In the genomic region with DNA sequence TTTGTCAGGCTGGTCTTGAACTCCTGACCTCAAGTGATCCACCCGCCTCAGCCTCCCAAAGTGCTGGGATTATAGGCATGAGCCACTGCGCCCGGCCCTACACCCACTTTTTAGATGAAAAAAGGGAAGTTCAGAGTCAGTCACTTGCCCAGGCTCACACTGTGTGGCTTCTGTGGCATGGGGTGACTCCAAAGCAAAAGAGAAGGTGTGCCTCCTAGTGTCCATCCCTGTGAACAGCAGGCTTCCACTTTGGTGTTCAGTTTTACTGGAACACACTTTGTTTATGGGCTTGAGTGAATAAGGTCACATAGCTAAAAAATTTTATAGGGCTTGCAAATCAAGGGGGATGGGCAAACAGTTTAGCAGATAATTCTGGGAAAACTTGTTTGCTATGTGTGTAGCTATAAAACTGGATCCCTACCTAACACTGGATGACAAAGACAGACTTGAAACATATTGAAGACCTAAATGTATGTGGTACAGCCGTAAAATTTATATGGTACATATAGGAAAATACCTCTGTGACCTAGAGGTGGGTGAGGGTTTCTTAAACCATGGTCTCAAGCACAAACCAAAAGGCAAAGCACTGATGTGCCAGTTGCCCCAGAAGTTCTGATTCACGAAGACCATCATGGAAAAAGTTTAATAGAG, we compare ENCODE assay signal across 1 cellular context.
TF ChIP-seq lines count a peak whose summit lies in the region.

No MANE protein-coding gene starts in this region.

TF ChIP-seq in GM12878, 131 proteins besides CTCF, POLR2A, EP300 and RAD21 (continued from another document and continues in another):
- TF ChIP-seq, protein P1, sequence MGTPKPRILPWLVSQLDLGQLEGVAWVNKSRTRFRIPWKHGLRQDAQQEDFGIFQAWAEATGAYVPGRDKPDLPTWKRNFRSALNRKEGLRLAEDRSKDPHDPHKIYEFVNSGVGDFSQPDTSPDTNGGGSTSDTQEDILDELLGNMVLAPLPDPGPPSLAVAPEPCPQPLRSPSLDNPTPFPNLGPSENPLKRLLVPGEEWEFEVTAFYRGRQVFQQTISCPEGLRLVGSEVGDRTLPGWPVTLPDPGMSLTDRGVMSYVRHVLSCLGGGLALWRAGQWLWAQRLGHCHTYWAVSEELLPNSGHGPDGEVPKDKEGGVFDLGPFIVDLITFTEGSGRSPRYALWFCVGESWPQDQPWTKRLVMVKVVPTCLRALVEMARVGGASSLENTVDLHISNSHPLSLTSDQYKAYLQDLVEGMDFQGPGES (IDR thresholded peaks at IDR 0.05) = no peak
- TF ChIP-seq SMAD1 (IDR thresholded peaks at IDR 0.05; ENCODE audit: low read depth, partially characterized antibody) (no peak), CREM (IDR thresholded peaks at IDR 0.05; ENCODE audit: low read depth) (no peak), CHD2 (IDR thresholded peaks at IDR 0.05; ENCODE audit: borderline replicate concordance, low read depth, low read length) (no peak), YY1 (IDR thresholded peaks at IDR 0.05; ENCODE audit: low read depth, low read length) (0 out of 2 replicates have a peak, but pooled peaks have one; percentile 53), SMARCA5 (IDR thresholded peaks at IDR 0.05) (peak; percentile 93), NFXL1 (IDR thresholded peaks at IDR 0.05; ENCODE audit: borderline replicate concordance) (no peak), E2F8 (IDR thresholded peaks at IDR 0.05; ENCODE audit: low read depth, partially characterized antibody) (no peak), SIX5 (IDR thresholded peaks at IDR 0.05; ENCODE audit: low read depth, low read length, severe bottlenecking) (no peak), BCLAF1 (IDR thresholded peaks at IDR 0.05) (no peak), TCF12 (IDR thresholded peaks at IDR 0.05; ENCODE audit: low read depth, low read length) (no peak), FOXK2 (IDR thresholded peaks at IDR 0.05) (no peak), CEBPB (IDR thresholded peaks at IDR 0.05; ENCODE audit: borderline replicate concordance in 1 of 2, low read depth in 2 of 2, low read length in 2 of 2) (no peak), HDGF (IDR thresholded peaks at IDR 0.05) (no peak), ZNF217 (IDR thresholded peaks at IDR 0.05) (no peak), RELA (IDR thresholded peaks at IDR 0.05; ENCODE audit: borderline replicate concordance, partially characterized antibody) (no peak), MXI1 (IDR thresholded peaks at IDR 0.05; ENCODE audit: low read depth, low read length) (no peak), RFX5 (IDR thresholded peaks at IDR 0.05; ENCODE audit: low read depth, low read length) (no peak), MAX (IDR thresholded peaks at IDR 0.05; ENCODE audit: low read depth, low read length) (no peak), NRF1 (conservative IDR thresholded peaks at IDR 0.05; ENCODE audit: low read depth, low read length) (no peak), PAX5 (IDR thresholded peaks at IDR 0.05; ENCODE audit: borderline replicate concordance, low read depth, low read length) (0 out of 2 replicates have a peak, but pooled peaks have one; percentile 24), LARP7 (IDR thresholded peaks at IDR 0.05) (no peak), RUNX3 (IDR thresholded peaks at IDR 0.05; ENCODE audit: low read length) (peak; percentile 83), SP1 (IDR thresholded peaks at IDR 0.05; ENCODE audit: low read depth, low read length) (no peak), HCFC1 (IDR thresholded peaks at IDR 0.05; ENCODE audit: low read length) (no peak), NFYA (IDR thresholded peaks at IDR 0.05; ENCODE audit: borderline replicate concordance, low read depth, low read length) (no peak), DPF2 (IDR thresholded peaks at IDR 0.05) (peak; percentile 33; the same call in 1 of the 2 replicates), MYC (IDR thresholded peaks at IDR 0.05; ENCODE audit: insufficient read depth, insufficient read length, insufficient replicate concordance, low read length, severe bottlenecking) (no peak), EED (IDR thresholded peaks at IDR 0.05; ENCODE audit: low read depth) (no peak), TCF3 (IDR thresholded peaks at IDR 0.05; ENCODE audit: borderline replicate concordance, insufficient read depth, low read depth, low read length) (no peak), MLLT1 (IDR thresholded peaks at IDR 0.05) (peak; percentile 59; the same call in 1 of the 2 replicates), NR2F1 (conservative IDR thresholded peaks at IDR 0.05) (peak; percentile 52), PAX8 (IDR thresholded peaks at IDR 0.05) (no peak), SMC3 (IDR thresholded peaks at IDR 0.05; ENCODE audit: borderline replicate concordance, low read length) (peak; percentile 97), IRF4 (IDR thresholded peaks at IDR 0.05; ENCODE audit: low read depth, low read length) (peak; percentile 46; the same call in 1 of the 2 replicates)
- TF ChIP-seq, protein P2, sequence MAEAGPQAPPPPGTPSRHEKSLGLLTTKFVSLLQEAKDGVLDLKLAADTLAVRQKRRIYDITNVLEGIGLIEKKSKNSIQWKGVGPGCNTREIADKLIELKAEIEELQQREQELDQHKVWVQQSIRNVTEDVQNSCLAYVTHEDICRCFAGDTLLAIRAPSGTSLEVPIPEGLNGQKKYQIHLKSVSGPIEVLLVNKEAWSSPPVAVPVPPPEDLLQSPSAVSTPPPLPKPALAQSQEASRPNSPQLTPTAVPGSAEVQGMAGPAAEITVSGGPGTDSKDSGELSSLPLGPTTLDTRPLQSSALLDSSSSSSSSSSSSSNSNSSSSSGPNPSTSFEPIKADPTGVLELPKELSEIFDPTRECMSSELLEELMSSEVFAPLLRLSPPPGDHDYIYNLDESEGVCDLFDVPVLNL (IDR thresholded peaks at IDR 0.05; ENCODE audit: low read depth, low read length) = no peak
- TF ChIP-seq, protein P3, sequence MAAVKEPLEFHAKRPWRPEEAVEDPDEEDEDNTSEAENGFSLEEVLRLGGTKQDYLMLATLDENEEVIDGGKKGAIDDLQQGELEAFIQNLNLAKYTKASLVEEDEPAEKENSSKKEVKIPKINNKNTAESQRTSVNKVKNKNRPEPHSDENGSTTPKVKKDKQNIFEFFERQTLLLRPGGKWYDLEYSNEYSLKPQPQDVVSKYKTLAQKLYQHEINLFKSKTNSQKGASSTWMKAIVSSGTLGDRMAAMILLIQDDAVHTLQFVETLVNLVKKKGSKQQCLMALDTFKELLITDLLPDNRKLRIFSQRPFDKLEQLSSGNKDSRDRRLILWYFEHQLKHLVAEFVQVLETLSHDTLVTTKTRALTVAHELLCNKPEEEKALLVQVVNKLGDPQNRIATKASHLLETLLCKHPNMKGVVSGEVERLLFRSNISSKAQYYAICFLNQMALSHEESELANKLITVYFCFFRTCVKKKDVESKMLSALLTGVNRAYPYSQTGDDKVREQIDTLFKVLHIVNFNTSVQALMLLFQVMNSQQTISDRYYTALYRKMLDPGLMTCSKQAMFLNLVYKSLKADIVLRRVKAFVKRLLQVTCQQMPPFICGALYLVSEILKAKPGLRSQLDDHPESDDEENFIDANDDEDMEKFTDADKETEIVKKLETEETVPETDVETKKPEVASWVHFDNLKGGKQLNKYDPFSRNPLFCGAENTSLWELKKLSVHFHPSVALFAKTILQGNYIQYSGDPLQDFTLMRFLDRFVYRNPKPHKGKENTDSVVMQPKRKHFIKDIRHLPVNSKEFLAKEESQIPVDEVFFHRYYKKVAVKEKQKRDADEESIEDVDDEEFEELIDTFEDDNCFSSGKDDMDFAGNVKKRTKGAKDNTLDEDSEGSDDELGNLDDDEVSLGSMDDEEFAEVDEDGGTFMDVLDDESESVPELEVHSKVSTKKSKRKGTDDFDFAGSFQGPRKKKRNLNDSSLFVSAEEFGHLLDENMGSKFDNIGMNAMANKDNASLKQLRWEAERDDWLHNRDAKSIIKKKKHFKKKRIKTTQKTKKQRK (IDR thresholded peaks at IDR 0.05; ENCODE audit: low read depth, low read length) = no peak
- TF ChIP-seq, protein P4, sequence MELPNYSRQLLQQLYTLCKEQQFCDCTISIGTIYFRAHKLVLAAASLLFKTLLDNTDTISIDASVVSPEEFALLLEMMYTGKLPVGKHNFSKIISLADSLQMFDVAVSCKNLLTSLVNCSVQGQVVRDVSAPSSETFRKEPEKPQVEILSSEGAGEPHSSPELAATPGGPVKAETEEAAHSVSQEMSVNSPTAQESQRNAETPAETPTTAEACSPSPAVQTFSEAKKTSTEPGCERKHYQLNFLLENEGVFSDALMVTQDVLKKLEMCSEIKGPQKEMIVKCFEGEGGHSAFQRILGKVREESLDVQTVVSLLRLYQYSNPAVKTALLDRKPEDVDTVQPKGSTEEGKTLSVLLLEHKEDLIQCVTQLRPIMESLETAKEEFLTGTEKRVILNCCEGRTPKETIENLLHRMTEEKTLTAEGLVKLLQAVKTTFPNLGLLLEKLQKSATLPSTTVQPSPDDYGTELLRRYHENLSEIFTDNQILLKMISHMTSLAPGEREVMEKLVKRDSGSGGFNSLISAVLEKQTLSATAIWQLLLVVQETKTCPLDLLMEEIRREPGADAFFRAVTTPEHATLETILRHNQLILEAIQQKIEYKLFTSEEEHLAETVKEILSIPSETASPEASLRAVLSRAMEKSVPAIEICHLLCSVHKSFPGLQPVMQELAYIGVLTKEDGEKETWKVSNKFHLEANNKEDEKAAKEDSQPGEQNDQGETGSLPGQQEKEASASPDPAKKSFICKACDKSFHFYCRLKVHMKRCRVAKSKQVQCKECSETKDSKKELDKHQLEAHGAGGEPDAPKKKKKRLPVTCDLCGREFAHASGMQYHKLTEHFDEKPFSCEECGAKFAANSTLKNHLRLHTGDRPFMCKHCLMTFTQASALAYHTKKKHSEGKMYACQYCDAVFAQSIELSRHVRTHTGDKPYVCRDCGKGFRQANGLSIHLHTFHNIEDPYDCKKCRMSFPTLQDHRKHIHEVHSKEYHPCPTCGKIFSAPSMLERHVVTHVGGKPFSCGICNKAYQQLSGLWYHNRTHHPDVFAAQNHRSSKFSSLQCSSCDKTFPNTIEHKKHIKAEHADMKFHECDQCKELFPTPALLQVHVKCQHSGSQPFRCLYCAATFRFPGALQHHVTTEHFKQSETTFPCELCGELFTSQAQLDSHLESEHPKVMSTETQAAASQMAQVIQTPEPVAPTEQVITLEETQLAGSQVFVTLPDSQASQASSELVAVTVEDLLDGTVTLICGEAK (IDR thresholded peaks at IDR 0.05; ENCODE audit: borderline replicate concordance) = no peak
